Comparison of ENCODE assay signal across 10 cellular contexts in the genomic region with DNA sequence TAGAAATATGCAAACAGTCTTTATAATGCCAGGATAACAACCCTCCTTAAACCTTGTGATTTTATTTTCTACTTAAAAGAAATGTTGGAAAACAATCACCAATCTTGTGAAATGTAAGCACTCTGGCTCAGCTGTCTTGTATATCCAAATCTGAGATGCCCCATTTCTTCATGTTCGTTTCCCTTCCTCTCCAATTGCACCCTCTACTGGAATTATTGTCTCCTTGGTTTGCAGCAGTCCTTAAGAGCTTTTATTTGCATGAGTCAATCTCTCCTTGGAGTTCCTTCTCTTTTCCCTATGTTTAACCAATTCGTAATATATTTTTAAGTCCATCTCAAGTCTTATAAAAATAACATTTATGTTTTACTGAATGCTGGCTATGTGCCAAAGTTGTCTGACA.
DNase-seq lines count a peak whose midpoint lies in the region; ATAC-seq, FAIRE-seq and TF ChIP-seq lines count a peak whose summit lies in the region.
"Had no signal": no experiment of that assay in that cellular context is flagged by ENCODE, and none has a peak within 500 bp of the region (broad histone marks: within the 10 kb centered on the region; RNA-seq: fewer than 3 reads in every experiment).

No MANE protein-coding gene starts in this region.

- no peaks in the 10 kb centered on the region for H3K36me3 ChIP-seq in SU-DHL-6 (ENCODE audit: low read length)
- H3K36me3 ChIP-seq: uterus had no signal

- H3F3A ChIP-seq in SU-DHL-6 (ENCODE audit: insufficient read depth), result no peaks in the 10 kb centered on the region

- peak; percentile 69 for DNase-seq in GM03348 (ENCODE audit: low spot score)
- DNase-seq in NCI-H146 (lab: John Stamatoyannopoulos, UW), result peak; percentile 8
- DNase-seq in activated naive CD8-positive, alpha-beta T cell treated with anti-CD3 and anti-CD28 coated beads for 36 hours, result no peak
- no peak for DNase-seq in T-cell
- DNase-seq in activated naive CD4-positive, alpha-beta T cell treated with anti-CD3 and anti-CD28 coated beads, Interleukin-2, amount 50 U/mL, for 16 hours, result no peak
- DNase-seq in coronary artery (ENCODE audit: low spot score), result no peak
- DNase-seq: kidney, uterus had no signal

- TF ChIP-seq CTCF in SU-DHL-6 (IDR thresholded peaks at IDR 0.05; ENCODE audit: insufficient read depth, low read length, poor library complexity, severe bottlenecking) (peak; percentile 41), coronary artery (IDR thresholded peaks at IDR 0.05) (no peak)

- H3K4me3 ChIP-seq in SU-DHL-6 (ENCODE audit: insufficient read depth, low read length, poor library complexity, severe bottlenecking) (no peak overlapping the region), coronary artery (no peak overlapping the region)
- H3K4me3 ChIP-seq: uterus had no signal

- ATAC-seq in T-cell (replicated peaks in 1 of 4), result no peak

- POLR2A ChIA-PET in T-cell (lab: Charles Lee), result no interaction called here

- CTCF ChIA-PET in T-cell (lab: Charles Lee), result no interaction called here

- no peaks in the 10 kb centered on the region for H3K27me3 ChIP-seq in SU-DHL-6 (ENCODE audit: low read length)
- H3K27me3 ChIP-seq: uterus had no signal

- no peaks in the 10 kb centered on the region for H3K9me3 Mint-ChIP-seq in activated naive CD8-positive, alpha-beta T cell treated with anti-CD3 and anti-CD28 coated beads for 36 hours
- peaks cover 15 to 23% (median 20%) of the 10 kb centered on the region in 3 donors for H3K9me3 Mint-ChIP-seq in T-cell

- H3K4me3 Mint-ChIP-seq in activated naive CD8-positive, alpha-beta T cell treated with anti-CD3 and anti-CD28 coated beads for 36 hours, result no peak overlapping the region
- H3K4me3 Mint-ChIP-seq in T-cell, result no peak overlapping the region

- no peaks in the 10 kb centered on the region for H3K9me3 ChIP-seq in SU-DHL-6 (ENCODE audit: insufficient read depth, low read length)
- H3K9me3 ChIP-seq: uterus had no signal

- no peaks in the 10 kb centered on the region for H3K79me2 ChIP-seq in SU-DHL-6 (ENCODE audit: insufficient read depth, low read length)

- H3K27ac ChIP-seq in SU-DHL-6 (ENCODE audit: low read depth, low read length) (no peak overlapping the region), coronary artery (no peak overlapping the region)
- H3K27ac ChIP-seq: uterus had no signal

- no peak overlapping the region for H3K9ac ChIP-seq in SU-DHL-6 (ENCODE audit: low read length)

- H3K4me2 ChIP-seq in SU-DHL-6 (ENCODE audit: low read depth, low read length, poor library complexity, severe bottlenecking), result no peak overlapping the region

- H3K9me2 ChIP-seq in SU-DHL-6 (replicated peaks; ENCODE audit: insufficient read depth, low read length), result no peaks in the 10 kb centered on the region

- no peaks in the 10 kb centered on the region for H4K20me1 ChIP-seq in SU-DHL-6 (ENCODE audit: low read depth, low read length)

- peak overlapping the region; percentile 71 for H2AFZ ChIP-seq in SU-DHL-6 (ENCODE audit: low read depth, low read length, severe bottlenecking)

- H3K4me1 Mint-ChIP-seq in activated naive CD8-positive, alpha-beta T cell treated with anti-CD3 and anti-CD28 coated beads for 36 hours, result no peaks in the 10 kb centered on the region
- no peaks in the 10 kb centered on the region for H3K4me1 Mint-ChIP-seq in T-cell

- no peak overlapping the region for H3K27ac Mint-ChIP-seq in activated naive CD8-positive, alpha-beta T cell treated with anti-CD3 and anti-CD28 coated beads for 36 hours
- H3K27ac Mint-ChIP-seq in T-cell, result no peak overlapping the region

- FAIRE-seq in islet of Langerhans (lab: Jason Lieb, UNC), result peak; percentile 83
- FAIRE-seq: kidney had no signal

- no peaks in the 10 kb centered on the region for H3K27me3 Mint-ChIP-seq in activated naive CD8-positive, alpha-beta T cell treated with anti-CD3 and anti-CD28 coated beads for 36 hours
- H3K27me3 Mint-ChIP-seq in T-cell, result no peaks in the 10 kb centered on the region

- H3K36me3 Mint-ChIP-seq in activated naive CD8-positive, alpha-beta T cell treated with anti-CD3 and anti-CD28 coated beads for 36 hours, result no peaks in the 10 kb centered on the region
- no peaks in the 10 kb centered on the region for H3K36me3 Mint-ChIP-seq in T-cell

Comparison
In these comparisons a context has a peak if more than half of its experiments do, and no peak if none do; other contexts are left out.
1. DNase-seq: peak in GM03348 (single experiment) and NCI-H146 (single experiment); none in activated naive CD8-positive, alpha-beta T cell treated with anti-CD3 and anti-CD28 coated beads for 36 hours (single experiment), T-cell (0 of 34), activated naive CD4-positive, alpha-beta T cell treated with anti-CD3 and anti-CD28 coated beads, Interleukin-2, amount 50 U/mL, for 16 hours (single experiment) and coronary artery (single experiment).